ENCODE assay signal across 12 cellular contexts in genomic region chr14:49966304-49966809, GRCh38.
DNase-seq lines count a peak whose midpoint lies in the region; ATAC-seq, FAIRE-seq and TF ChIP-seq lines count a peak whose summit lies in the region.
"Had no signal": no experiment of that assay in that cellular context is flagged by ENCODE, and none has a peak within 500 bp of the region (broad histone marks: within the 10 kb centered on the region; RNA-seq: fewer than 3 reads in every experiment).

No MANE protein-coding gene starts in this region.

- H3K4me2 ChIP-seq in IMR-90 (ENCODE audit: low read depth, low read length) (no peak overlapping the region), HepG2 (ENCODE audit: low read depth, low read length) (peak overlapping the region; percentile 74)
- H3K4me2 ChIP-seq: KMS-11 had no signal

- H3K27ac ChIP-seq in IMR-90 (ENCODE audit: insufficient read depth, low read length) (peak overlapping the region; percentile 1; the same call in 1 of the 2 replicates), breast epithelium (peak overlapping the region; percentile 58 to 60), HepG2 (ENCODE audit: extremely low read length, insufficient read depth, low read length) (peak overlapping the region; percentile 86), stomach (peak overlapping the region; percentile 36 to 78 (median 67)), gastrocnemius medialis (no peak overlapping the region)
- H3K27ac ChIP-seq: KMS-11, ovary had no signal

- H2BK20ac ChIP-seq in IMR-90 (ENCODE audit: low read depth, low read length): peak overlapping the region; percentile 22

- no peaks in the 10 kb centered on the region for H4K20me1 ChIP-seq in IMR-90 (ENCODE audit: insufficient read depth, low read length)
- H4K20me1 ChIP-seq in HepG2 (ENCODE audit: insufficient read depth, low read length): no peaks in the 10 kb centered on the region

- CTCF ChIA-PET in IMR-90 (lab: Yijun Ruan, JAX): no interaction called here
- CTCF ChIA-PET in HepG2 (lab: Yijun Ruan, JAX; ENCODE audit: low intra/inter-chr PET ratio, low total read pairs): no interaction called here

- H2BK5ac ChIP-seq in IMR-90 (ENCODE audit: low read depth, low read length, poor library complexity, severe bottlenecking): no peak overlapping the region

- H4K8ac ChIP-seq in IMR-90 (ENCODE audit: low read depth in 2 of 2, low read length in 2 of 2): peak overlapping the region; percentile 46 to 91; a peak in 3 of 4 replicates

- H3K4ac ChIP-seq in IMR-90 (ENCODE audit: low read depth, low read length): peak overlapping the region; percentile 61

- peak overlapping the region; percentile 1 for H3K18ac ChIP-seq in IMR-90 (ENCODE audit: low read depth, low read length)

- H3K56ac ChIP-seq in IMR-90 (ENCODE audit: extremely low read depth, insufficient read depth, low read length): no peak overlapping the region

- dilution Hi-C loops in IMR-90 (cut with HindIII; ENCODE audit: low sequenced_read_pairs, unreplicated experiment): no loop called here

- peak overlapping the region; percentile 82; the same call in 2 of the 3 replicates for H2BK15ac ChIP-seq in IMR-90 (ENCODE audit: low read depth, low read length)

- in situ Hi-C loops in IMR-90 (cut with MboI; ENCODE audit: low sequenced_read_pairs): no loop called here
- in situ Hi-C loops in HepG2 (cut with HindIII; ENCODE audit: extremely low pct_ligation_motif_present, low pct_unique_long_range_greater_than_20kb): no loop called here
- in situ Hi-C loops in gastrocnemius medialis (cut with MboI; ENCODE audit: low sequenced_read_pairs in 4 of 4): no loop called here
- in situ Hi-C loops in KBM-7 (cut with MboI; ENCODE audit: low pct_unique_long_range_greater_than_20kb, low sequenced_read_pairs): no loop called here

- POLR2A ChIA-PET in IMR-90 (lab: Charles Lee; ENCODE audit: unreplicated experiment): no interaction called here
- POLR2A ChIA-PET in HepG2 (lab: Yijun Ruan, JAX): interaction anchor here (0.6 to 1.8 kb wide), 13 partner anchors 9 to 150 kb away, joined by 3 to 28 read pairs (median 7); partner anchors contain the start of genes ARF6 and VCPKMT

- ATAC-seq in IMR-90 (ENCODE audit: low read depth) (peak; percentile 68), HepG2 (peak; percentile 100), gastrocnemius medialis (no peak), GM21576 (IDR thresholded peaks at IDR 0.05; ENCODE audit: unreplicated experiment) (no peak)

- DNase-seq in IMR-90 (no peak), breast epithelium (ENCODE audit: low spot score in 2 of 2) (no peak), HepG2 (ENCODE audit: low spot score) (peak; percentile 84), stomach (peak; percentile 65), mesenteric fat pad (ENCODE audit: low spot score) (no peak), gastrocnemius medialis (no peak), KBM-7 (no peak)
- DNase-seq: activated B cell treated with CpG ODN at 0.5 μM for 24 hours, foreskin melanocyte, ovary had no signal

- H3K14ac ChIP-seq in IMR-90 (replicated peaks; ENCODE audit: low read depth, low read length): peak overlapping the region; percentile 76

- 49% methylated on average over 3 of the region's 4 CpGs; no CpG with 5 or more reads in 1 of the 2 experiments for WGBS in IMR-90 (ENCODE audit: extremely low coverage in 2 of 2, insufficient read length in 1 of 2), 2 experiments
- WGBS in HepG2 (ENCODE audit: low lambda C conversion rate): 8% methylated on average over 3 of the region's 4 CpGs
- 22 to 42% (median 32%) methylated on average over 4 of the region's 4 CpGs for WGBS in stomach, 5 donors

- TF ChIP-seq EP300 in HepG2 (IDR thresholded peaks at IDR 0.05; ENCODE audit: low read depth in 2 of 2, low read length in 2 of 2): no peak
- TF ChIP-seq EP300 in HepG2 (CRISPR knock-in tag; IDR thresholded peaks at IDR 0.05; ENCODE audit: borderline replicate concordance): no peak
- TF ChIP-seq EP300 in stomach (IDR thresholded peaks at IDR 0.05): no peak

- TF ChIP-seq CTCF in IMR-90 (conservative IDR thresholded peaks at IDR 0.05; ENCODE audit: low read depth, low read length) (no peak), breast epithelium (IDR thresholded peaks at IDR 0.05) (no peak), HepG2 (CRISPR knock-in tag; IDR thresholded peaks at IDR 0.05) (no peak), stomach (IDR thresholded peaks at IDR 0.05) (no peak), gastrocnemius medialis (IDR thresholded peaks at IDR 0.05 in 4 of 5, conservative IDR thresholded peaks at IDR 0.05 in 1 of 5) (no peak)

- intact Hi-C loops in IMR-90 (cut with micrococcal nuclease) (no loop called here), breast epithelium (cut with DNase I; ENCODE audit: low total_unique reads) (no loop called here), HepG2 (cut with micrococcal nuclease; ENCODE audit: unreplicated experiment) (loop anchor here (2.0 to 5.0 kb wide), 3 partner anchors 20 to 69 kb away; no protein-coding TSS in a partner anchor), stomach (cut with DNase I; ENCODE audit: low total_unique reads) (no loop called here), gastrocnemius medialis (cut with DNase I; ENCODE audit: low total_unique reads) (no loop called here)

- no TSS peak for BruUV-seq in IMR-90 (replicated peaks; lab: Mats Ljungman, UMichigan)
- no TSS peak for BruUV-seq in HepG2 (replicated peaks; lab: Mats Ljungman, UMichigan)

- peak overlapping the region; percentile 39 for H3K23ac ChIP-seq in IMR-90 (ENCODE audit: low read depth, low read length)

- peaks cover 26% of the 10 kb centered on the region for H3K4me1 ChIP-seq in IMR-90 (ENCODE audit: control insufficient read depth, insufficient read depth, low read length)
- H3K4me1 ChIP-seq in breast epithelium: peaks cover 6 to 21% of the 10 kb centered on the region in 2 donors
- H3K4me1 ChIP-seq in HepG2 (ENCODE audit: insufficient read depth, low read length): peaks cover 68% of the 10 kb centered on the region
- H3K4me1 ChIP-seq in stomach: peaks cover 17 to 37% (median 22%) of the 10 kb centered on the region in 4 donors
- H3K4me1 ChIP-seq in gastrocnemius medialis: peaks cover 9% of the 10 kb centered on the region in 2 donors

- H3K9me3 ChIP-seq in IMR-90 (ENCODE audit: control insufficient read depth, insufficient read depth, low read length) (no peaks in the 10 kb centered on the region), breast epithelium (no peaks in the 10 kb centered on the region), HepG2 (ENCODE audit: low read length) (no peaks in the 10 kb centered on the region), stomach (no peaks in the 10 kb centered on the region), gastrocnemius medialis (no peaks in the 10 kb centered on the region)
- H3K9me3 ChIP-seq: ovary had no signal

- TF ChIP-seq POLR2A in IMR-90 (IDR thresholded peaks at IDR 0.05; ENCODE audit: low read depth, low read length): no peak
- no peak for TF ChIP-seq POLR2A in breast epithelium (IDR thresholded peaks at IDR 0.05)
- peak; percentile 61 to 64 for TF ChIP-seq POLR2A in HepG2 (IDR thresholded peaks at IDR 0.05; ENCODE audit: insufficient read depth in 1 of 2, low read depth in 2 of 2, low read length in 2 of 2)
- TF ChIP-seq POLR2A in stomach (IDR thresholded peaks at IDR 0.05): no peak
- TF ChIP-seq POLR2A in gastrocnemius medialis (IDR thresholded peaks at IDR 0.05): no peak

- FAIRE-seq in HepG2 (lab: Jason Lieb, UNC): peak; percentile 95

- H3K79me1 ChIP-seq in IMR-90 (ENCODE audit: low read depth in 1 of 2, low read length in 2 of 2): 0 out of 4 replicates have a peak, but pooled peaks cover 0 to 12% of the 10 kb centered on the region in 2 experiments

- H3K9ac ChIP-seq in IMR-90 (ENCODE audit: low read depth, low read length): peak overlapping the region; percentile 2; the same call in 1 of the 2 replicates
- H3K9ac ChIP-seq in HepG2 (ENCODE audit: insufficient read depth, low read depth, low read length): peak overlapping the region; percentile 64
- H3K9ac ChIP-seq: KMS-11 had no signal

- H3K4me3 ChIP-seq in IMR-90 (ENCODE audit: insufficient read depth, low read depth, low read length): no peak overlapping the region
- H3K4me3 ChIP-seq in breast epithelium: no peak overlapping the region
- H3K4me3 ChIP-seq in HepG2 (replicated peaks in 1 of 3; ENCODE audit: insufficient read depth in 1 of 3, low read depth in 2 of 3, low read length in 3 of 3): peak overlapping the region; percentile 18 to 45 (median 40); a peak in 5 of 6 replicates
- H3K4me3 ChIP-seq in stomach: no peak overlapping the region
- H3K4me3 ChIP-seq in gastrocnemius medialis: no peak overlapping the region
- H3K4me3 ChIP-seq: ovary had no signal

- H3K36me3 ChIP-seq in IMR-90 (ENCODE audit: control insufficient read depth, insufficient read depth, low read length): no peaks in the 10 kb centered on the region
- H3K36me3 ChIP-seq in breast epithelium: no peaks in the 10 kb centered on the region
- H3K36me3 ChIP-seq in HepG2 (replicated peaks in 1 of 2; ENCODE audit: control insufficient read depth in 1 of 2, insufficient read depth in 2 of 2, low read length in 2 of 2): no peaks in the 10 kb centered on the region
- no peaks in the 10 kb centered on the region for H3K36me3 ChIP-seq in stomach
- no peaks in the 10 kb centered on the region for H3K36me3 ChIP-seq in gastrocnemius medialis
- H3K36me3 ChIP-seq: ovary had no signal

- H2AK5ac ChIP-seq in IMR-90 (ENCODE audit: low read depth, low read length): peak overlapping the region; percentile 49

- H4K5ac ChIP-seq in IMR-90 (ENCODE audit: low read depth, low read length): peak overlapping the region; percentile 90

- H3K27me3 ChIP-seq in IMR-90 (ENCODE audit: control insufficient read depth, insufficient read depth, low read length) (no peaks in the 10 kb centered on the region), breast epithelium (no peaks in the 10 kb centered on the region), HepG2 (ENCODE audit: control insufficient read depth in 1 of 2, insufficient read depth in 2 of 2, low read length in 2 of 2) (no peaks in the 10 kb centered on the region), stomach (no peaks in the 10 kb centered on the region), gastrocnemius medialis (no peaks in the 10 kb centered on the region)
- H3K27me3 ChIP-seq: ovary had no signal

- TF ChIP-seq RAD21 in IMR-90 (IDR thresholded peaks at IDR 0.05; ENCODE audit: low read length) (no peak), HepG2 (CRISPR knock-in tag; IDR thresholded peaks at IDR 0.05) (no peak)

- H3K9me1 ChIP-seq in IMR-90 (ENCODE audit: insufficient read depth, low read length): peaks cover 14% of the 10 kb centered on the region

- H2BK120ac ChIP-seq in IMR-90 (ENCODE audit: low read depth, low read length): peak overlapping the region; percentile 86

- H4K91ac ChIP-seq in IMR-90 (ENCODE audit: insufficient read depth, low read depth, low read length): peak overlapping the region; percentile 53

- H3K79me2 ChIP-seq in HepG2 (ENCODE audit: insufficient read depth, low read length): no peaks in the 10 kb centered on the region

- H2AK9ac ChIP-seq in IMR-90 (replicated peaks; ENCODE audit: low read depth, low read length, poor library complexity): peak overlapping the region; percentile 80

- H2AFZ ChIP-seq in IMR-90 (replicated peaks; ENCODE audit: low read length, poor library complexity) (peak overlapping the region; percentile 80), HepG2 (ENCODE audit: low read length) (no peak overlapping the region)

TF ChIP-seq in IMR-90, 13 proteins besides CTCF, POLR2A, EP300 and RAD21 (continues in another document):
- no peak for TF ChIP-seq SMC3 (IDR thresholded peaks at IDR 0.05; ENCODE audit: low read depth, low read length)

TF ChIP-seq in HepG2, 621 proteins besides CTCF, POLR2A, EP300 and RAD21 (continues in another document):
- TF ChIP-seq ZNF329 (CRISPR knock-in tag; IDR thresholded peaks at IDR 0.05; ENCODE audit: low read depth): no peak

Comparison
In these comparisons a context has a peak if more than half of its experiments do, and no peak if none do; other contexts are left out.
1. ATAC-seq: peak in IMR-90 (single experiment) and HepG2 (single experiment); none in gastrocnemius medialis (0 of 2) and GM21576 (single experiment).
2. DNase-seq: peak in HepG2 (single experiment) and stomach (single experiment); none in IMR-90 (single experiment), breast epithelium (0 of 2), mesenteric fat pad (single experiment), gastrocnemius medialis (0 of 2) and KBM-7 (single experiment).
3. H3K27ac ChIP-seq: peak in IMR-90 (single experiment), breast epithelium (2 of 2), HepG2 (single experiment) and stomach (5 of 5); none in gastrocnemius medialis (0 of 4).
4. H3K4me3 ChIP-seq: peak in HepG2 (3 of 3); none in IMR-90 (single experiment), breast epithelium (0 of 3), stomach (0 of 4) and gastrocnemius medialis (0 of 4).
5. POLR2A ChIP-seq: peak in HepG2 (2 of 2); none in IMR-90 (single experiment), breast epithelium (single experiment), stomach (0 of 4) and gastrocnemius medialis (0 of 2).